Comparison of ENCODE assay signal across 8 cellular contexts in genomic region chr3:52220380-52221026, GRCh38. TPM values are rescaled to one million over a fixed set of nuclear protein-coding genes. Genes with fewer than 3 reads are reported as not detected.
DNase-seq lines count a peak whose midpoint lies in the region; ATAC-seq lines count a peak whose summit lies in the region.

No MANE protein-coding gene starts in this region.

- peaks cover 33% of the 10 kb centered on the region for H3K36me3 Mint-ChIP-seq in activated CD8-positive, alpha-beta T cell treated with anti-CD3 and anti-CD28 coated beads, Interleukin-2, amount 10 ng/mL, durations not matched to agents 7 days and 5 days (ENCODE audit: low read depth)
- peaks cover 29% of the 10 kb centered on the region for H3K36me3 Mint-ChIP-seq in memory B cell

- ATAC-seq in HG03354 (IDR thresholded peaks at IDR 0.05; ENCODE audit: poor library complexity, severe bottlenecking, unreplicated experiment) (peak; percentile 62), memory B cell (ENCODE audit: low read depth) (peak; percentile 77), HG03097 (IDR thresholded peaks at IDR 0.05; ENCODE audit: low FRiP score, unreplicated experiment) (no peak)
- peak; percentile 66 for ATAC-seq in activated CD8-positive, alpha-beta T cell treated with anti-CD3 and anti-CD28 coated beads, Interleukin-2, amount 10 ng/mL, durations not matched to agents 7 days and 5 days

- CTCF ChIA-PET in activated CD8-positive, alpha-beta T cell treated with anti-CD3 and anti-CD28 coated beads, Interleukin-2, amount 10 ng/mL, durations not matched to agents 7 days and 5 days (lab: Charles Lee), result interaction anchor here (0.6 to 9.7 kb wide), 42 partner anchors 11 to 421 kb away, joined by 3 to 176 read pairs (median 5); partner anchors contain the start of genes ALAS1, GLYCTK, POC1A and PPM1M

- H3K9me3 Mint-ChIP-seq in activated CD8-positive, alpha-beta T cell treated with anti-CD3 and anti-CD28 coated beads, Interleukin-2, amount 10 ng/mL, durations not matched to agents 7 days and 5 days (ENCODE audit: insufficient read depth), result no peaks in the 10 kb centered on the region
- H3K9me3 Mint-ChIP-seq in memory B cell, result no peaks in the 10 kb centered on the region

- peak overlapping the region; percentile 81 for H3K4me3 Mint-ChIP-seq in activated CD8-positive, alpha-beta T cell treated with anti-CD3 and anti-CD28 coated beads, Interleukin-2, amount 10 ng/mL, durations not matched to agents 7 days and 5 days
- peak overlapping the region; percentile 51 for H3K4me3 Mint-ChIP-seq in memory B cell

- H3K4me1 Mint-ChIP-seq in activated CD8-positive, alpha-beta T cell treated with anti-CD3 and anti-CD28 coated beads, Interleukin-2, amount 10 ng/mL, durations not matched to agents 7 days and 5 days (ENCODE audit: low read depth), result peaks cover 96% of the 10 kb centered on the region
- H3K4me1 Mint-ChIP-seq in memory B cell, result peaks cover 55% of the 10 kb centered on the region

- no peaks in the 10 kb centered on the region for H3K27me3 Mint-ChIP-seq in activated CD8-positive, alpha-beta T cell treated with anti-CD3 and anti-CD28 coated beads, Interleukin-2, amount 10 ng/mL, durations not matched to agents 7 days and 5 days (ENCODE audit: low read depth)
- no peaks in the 10 kb centered on the region for H3K27me3 Mint-ChIP-seq in memory B cell

- DNase-seq in Daoy (ENCODE audit: low read depth) (peak; percentile 75), ecto neural progenitor cell (ENCODE audit: low spot score) (peak; percentile 92), memory B cell (ENCODE audit: low spot score in 2 of 2) (peak; percentile 86 to 89)
- peak; percentile 47 for DNase-seq in NK-92 treated with Interleukin-12 subunit alpha and Interleukin-12 subunit beta, amount 100 ng/mL, for 24 hours (lab: John Stamatoyannopoulos, UW)
- peak; percentile 93 for DNase-seq in activated CD8-positive, alpha-beta T cell treated with anti-CD3 and anti-CD28 coated beads, Interleukin-2, amount 10 ng/mL, durations not matched to agents 7 days and 5 days
- peak; percentile 60 to 66 for DNase-seq in stimulated activated CD8-positive, alpha-beta memory T cell treated with anti-CD3 and anti-CD28 coated beads, Interleukin-15, amount 100 ng/mL, for 4 hours (ENCODE audit: low read depth in 2 of 2)

- POLR2A ChIA-PET in activated CD8-positive, alpha-beta T cell treated with anti-CD3 and anti-CD28 coated beads, Interleukin-2, amount 10 ng/mL, durations not matched to agents 7 days and 5 days (lab: Charles Lee), result interaction anchor here (0.6 to 7.9 kb wide), 8 partner anchors 9 to 350 kb away, joined by 3 to 53 read pairs (median 6); partner anchors contain the start of genes TWF2 and WDR82

- H3K27ac Mint-ChIP-seq in activated CD8-positive, alpha-beta T cell treated with anti-CD3 and anti-CD28 coated beads, Interleukin-2, amount 10 ng/mL, durations not matched to agents 7 days and 5 days, result peak overlapping the region; percentile 81
- no peak overlapping the region for H3K27ac Mint-ChIP-seq in memory B cell

RNA-seq across cellular contexts. Expression of gene TLR9, which starts 4.9 kb away (rescaled TPM):
- not detected in 2 replicates for total RNA-seq in Daoy (2014; rRNA removed; shearing (Covaris generic))
- total RNA-seq in activated CD8-positive, alpha-beta T cell treated with anti-CD3 and anti-CD28 coated beads, Interleukin-2, amount 10 ng/mL, durations not matched to agents 7 days and 5 days, result under 1 TPM; 0.52 to 0.79 TPM

RNA-seq across cellular contexts. Expression of gene TWF2, which starts 18.5 kb away (rescaled TPM):
- total RNA-seq in Daoy (2014; rRNA removed; shearing (Covaris generic)), result 103 and 109 TPM in 2 replicates
- total RNA-seq in activated CD8-positive, alpha-beta T cell treated with anti-CD3 and anti-CD28 coated beads, Interleukin-2, amount 10 ng/mL, durations not matched to agents 7 days and 5 days, result 100 to 1,000 TPM; 154 to 162 TPM

RNA-seq across cellular contexts. Expression of gene ALAS1, which starts 22.5 kb away (rescaled TPM):
- total RNA-seq in Daoy (2014; rRNA removed; shearing (Covaris generic)), result 35.5 and 50.2 TPM in 2 replicates
- 10 to 100 TPM; 57.7 to 60.8 TPM for total RNA-seq in activated CD8-positive, alpha-beta T cell treated with anti-CD3 and anti-CD28 coated beads, Interleukin-2, amount 10 ng/mL, durations not matched to agents 7 days and 5 days

RNA-seq across cellular contexts. Expression of gene PPM1M, which starts 25.1 kb away (rescaled TPM):
- total RNA-seq in Daoy (2014; rRNA removed; shearing (Covaris generic)), result 2.3 and 6.6 TPM in 2 replicates
- 10 to 100 TPM; 90.7 to 91.9 TPM for total RNA-seq in activated CD8-positive, alpha-beta T cell treated with anti-CD3 and anti-CD28 coated beads, Interleukin-2, amount 10 ng/mL, durations not matched to agents 7 days and 5 days

RNA-seq across cellular contexts. Expression of gene WDR82, which starts 57.9 kb away (rescaled TPM):
- 27.7 and 31.1 TPM in 2 replicates for total RNA-seq in Daoy (2014; rRNA removed; shearing (Covaris generic))
- 100 to 1,000 TPM; 131 TPM for total RNA-seq in activated CD8-positive, alpha-beta T cell treated with anti-CD3 and anti-CD28 coated beads, Interleukin-2, amount 10 ng/mL, durations not matched to agents 7 days and 5 days
